17 cellular contexts compared by ENCODE assay signal in the genomic region with DNA sequence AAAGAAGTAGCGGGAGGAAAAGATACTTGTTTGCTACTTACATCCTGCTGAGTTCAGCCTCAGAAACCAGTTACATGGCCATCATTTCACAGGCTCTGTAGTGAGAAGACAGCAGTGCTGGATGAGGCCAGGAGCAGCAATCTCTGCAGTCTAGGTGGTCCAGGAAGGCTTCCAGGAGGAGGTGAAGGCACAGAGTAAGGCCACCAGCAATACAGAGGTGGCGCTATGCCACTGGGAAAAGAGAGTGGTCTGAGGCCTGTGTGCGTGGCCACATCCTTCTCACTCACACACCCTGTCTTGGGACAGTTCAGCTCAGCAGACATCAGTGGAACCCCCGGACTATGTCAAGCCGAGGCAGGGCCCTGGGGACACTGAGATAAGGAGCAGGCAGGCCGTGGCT.
"Had no signal": no experiment of that assay in that cellular context is flagged by ENCODE, and none has a peak within 500 bp of the region (broad histone marks: within the 10 kb centered on the region; RNA-seq: fewer than 3 reads in every experiment).

No MANE protein-coding gene starts in this region.

- H3K36me3 Mint-ChIP-seq: activated naive CD8-positive, alpha-beta T cell; memory B cell; natural killer cell treated with Interleukin-12 subunit alpha and Interleukin-12 subunit beta and Interleukin-15 and Interleukin-18, amount 100 ng/mL, for 72 hours had no signal

- DNase-seq: activated CD4-positive, alpha-beta memory T cell treated with anti-CD3 and anti-CD28 coated beads, Interleukin-2, amount 10 ng/mL, durations not matched to agents 7 days and 5 days; activated CD4-positive, alpha-beta T cell treated with anti-CD3 and anti-CD28 coated beads for 1 hour; activated gamma-delta T cell; activated T-cell treated with anti-CD3 and anti-CD28 coated beads, Interleukin-2, amount 50 U/mL, for 48 hours; amygdala; esophagus squamous epithelium; foreskin fibroblast; stimulated activated CD4-positive, alpha-beta T cell treated with anti-CD3 and anti-CD28 coated beads, Interleukin-15, amount 100 ng/mL, for 24 hours; stimulated activated CD4-positive, alpha-beta T cell treated with anti-CD3 and anti-CD28 coated beads, Interleukin-4, amount 100 ng/mL, for 24 hours; upper lobe of right lung had no signal

- H3K27me3 ChIP-seq: esophagus squamous epithelium, heart left ventricle, upper lobe of right lung had no signal

- H3K4me3 ChIP-seq: esophagus squamous epithelium, heart left ventricle, upper lobe of right lung had no signal

- H3K36me3 ChIP-seq: esophagus squamous epithelium, heart left ventricle, upper lobe of right lung had no signal

- FAIRE-seq: islet of Langerhans had no signal

- H3K4me3 Mint-ChIP-seq: activated CD4-positive, alpha-beta memory T cell treated with anti-CD3 and anti-CD28 coated beads, Interleukin-2, amount 10 ng/mL, durations not matched to agents 7 days and 5 days; activated naive CD8-positive, alpha-beta T cell; memory B cell; natural killer cell treated with Interleukin-12 subunit alpha and Interleukin-12 subunit beta and Interleukin-15 and Interleukin-18, amount 100 ng/mL, for 72 hours; stimulated activated naive CD8-positive, alpha-beta T cell treated with anti-CD3 and anti-CD28 coated beads, Interleukin-15, Interleukin-2, amounts not matched to agents 100 ng/mL and 50 ng/mL, for 24 hours had no signal

- H3K9me3 Mint-ChIP-seq: activated CD4-positive, alpha-beta memory T cell treated with anti-CD3 and anti-CD28 coated beads, Interleukin-2, amount 10 ng/mL, durations not matched to agents 7 days and 5 days; memory B cell; natural killer cell treated with Interleukin-12 subunit alpha and Interleukin-12 subunit beta and Interleukin-15 and Interleukin-18, amount 100 ng/mL, for 72 hours; stimulated activated naive CD8-positive, alpha-beta T cell treated with anti-CD3 and anti-CD28 coated beads, Interleukin-15, Interleukin-2, amounts not matched to agents 100 ng/mL and 50 ng/mL, for 24 hours had no signal

- H3K4me1 Mint-ChIP-seq: memory B cell had no signal

- H3K27me3 Mint-ChIP-seq: activated naive CD8-positive, alpha-beta T cell; stimulated activated naive CD8-positive, alpha-beta T cell treated with anti-CD3 and anti-CD28 coated beads, Interleukin-15, Interleukin-2, amounts not matched to agents 100 ng/mL and 50 ng/mL, for 24 hours had no signal

- H3K27ac ChIP-seq: esophagus squamous epithelium, heart left ventricle, upper lobe of right lung had no signal

- H3K9me3 ChIP-seq: esophagus squamous epithelium, heart left ventricle, upper lobe of right lung had no signal

- H3K27ac Mint-ChIP-seq: activated CD4-positive, alpha-beta memory T cell treated with anti-CD3 and anti-CD28 coated beads, Interleukin-2, amount 10 ng/mL, durations not matched to agents 7 days and 5 days; activated naive CD8-positive, alpha-beta T cell; memory B cell; natural killer cell treated with Interleukin-12 subunit alpha and Interleukin-12 subunit beta and Interleukin-15 and Interleukin-18, amount 100 ng/mL, for 72 hours; stimulated activated naive CD8-positive, alpha-beta T cell treated with anti-CD3 and anti-CD28 coated beads, Interleukin-15, Interleukin-2, amounts not matched to agents 100 ng/mL and 50 ng/mL, for 24 hours had no signal

- H3K4me1 ChIP-seq: upper lobe of right lung had no signal

- ATAC-seq: heart left ventricle; left lobe of liver; natural killer cell treated with Interleukin-12 subunit alpha and Interleukin-12 subunit beta and Interleukin-15 and Interleukin-18, amount 100 ng/mL, for 72 hours; upper lobe of right lung had no signal
